Comparison of ENCODE assay signal across 1 cellular context in genomic region chr4:100843897-100844296, GRCh38.
TF ChIP-seq lines count a peak whose summit lies in the region.

No MANE protein-coding gene starts in this region.

TF ChIP-seq in GM23338, 12 proteins besides CTCF, POLR2A, EP300 and RAD21 (continued from another document):
- TF ChIP-seq ZNF462 (CRISPR knock-in tag; IDR thresholded peaks at IDR 0.05) (no peak), CREB1 (CRISPR knock-in tag; IDR thresholded peaks at IDR 0.05; ENCODE audit: low read depth) (no peak), REST (IDR thresholded peaks at IDR 0.05; ENCODE audit: unreplicated experiment) (no peak)
